1 cellular context compared by ENCODE assay signal in the genomic region with DNA sequence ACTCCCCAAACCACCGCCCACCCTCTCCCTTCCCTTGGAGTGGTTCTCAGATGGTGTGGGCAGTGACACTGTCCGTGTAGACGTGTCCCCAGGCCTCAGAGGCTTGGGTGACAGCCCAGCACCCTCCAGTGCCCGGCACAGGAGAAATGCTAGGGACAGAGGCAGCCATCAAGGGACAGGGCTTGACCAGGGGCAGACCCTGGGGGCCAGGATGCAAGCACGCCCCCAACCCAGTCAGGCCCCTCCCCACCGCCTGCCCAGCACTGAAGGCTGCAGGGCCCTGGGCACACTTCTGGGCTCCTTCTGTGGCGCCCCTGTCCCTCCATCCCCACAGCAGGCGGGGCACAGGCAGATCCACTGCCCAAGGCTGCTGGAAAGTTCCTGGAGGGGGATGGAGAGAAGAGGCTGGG.
TF ChIP-seq lines count a peak whose summit lies in the region.

No MANE protein-coding gene starts in this region.

TF ChIP-seq in HepG2, 621 proteins besides CTCF, POLR2A, EP300 and RAD21 (continues in another document):
- no peak for TF ChIP-seq HCFC1 (IDR thresholded peaks at IDR 0.05; ENCODE audit: low read depth, low read length)
- no peak for TF ChIP-seq NKX3-1 (CRISPR knock-in tag; IDR thresholded peaks at IDR 0.05)
- TF ChIP-seq, protein P1, sequence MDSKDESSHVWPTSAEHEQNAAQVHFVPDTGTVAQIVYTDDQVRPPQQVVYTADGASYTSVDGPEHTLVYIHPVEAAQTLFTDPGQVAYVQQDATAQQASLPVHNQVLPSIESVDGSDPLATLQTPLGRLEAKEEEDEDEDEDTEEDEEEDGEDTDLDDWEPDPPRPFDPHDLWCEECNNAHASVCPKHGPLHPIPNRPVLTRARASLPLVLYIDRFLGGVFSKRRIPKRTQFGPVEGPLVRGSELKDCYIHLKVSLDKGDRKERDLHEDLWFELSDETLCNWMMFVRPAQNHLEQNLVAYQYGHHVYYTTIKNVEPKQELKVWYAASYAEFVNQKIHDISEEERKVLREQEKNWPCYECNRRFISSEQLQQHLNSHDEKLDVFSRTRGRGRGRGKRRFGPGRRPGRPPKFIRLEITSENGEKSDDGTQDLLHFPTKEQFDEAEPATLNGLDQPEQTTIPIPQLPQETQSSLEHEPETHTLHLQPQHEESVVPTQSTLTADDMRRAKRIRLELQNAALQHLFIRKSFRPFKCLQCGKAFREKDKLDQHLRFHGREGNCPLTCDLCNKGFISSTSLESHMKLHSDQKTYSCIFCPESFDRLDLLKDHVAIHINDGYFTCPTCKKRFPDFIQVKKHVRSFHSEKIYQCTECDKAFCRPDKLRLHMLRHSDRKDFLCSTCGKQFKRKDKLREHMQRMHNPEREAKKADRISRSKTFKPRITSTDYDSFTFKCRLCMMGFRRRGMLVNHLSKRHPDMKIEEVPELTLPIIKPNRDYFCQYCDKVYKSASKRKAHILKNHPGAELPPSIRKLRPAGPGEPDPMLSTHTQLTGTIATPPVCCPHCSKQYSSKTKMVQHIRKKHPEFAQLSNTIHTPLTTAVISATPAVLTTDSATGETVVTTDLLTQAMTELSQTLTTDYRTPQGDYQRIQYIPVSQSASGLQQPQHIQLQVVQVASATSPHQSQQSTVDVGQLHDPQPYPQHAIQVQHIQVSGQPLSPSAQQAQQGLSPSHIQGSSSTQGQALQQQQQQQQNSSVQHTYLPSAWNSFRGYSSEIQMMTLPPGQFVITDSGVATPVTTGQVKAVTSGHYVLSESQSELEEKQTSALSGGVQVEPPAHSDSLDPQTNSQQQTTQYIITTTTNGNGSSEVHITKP (CRISPR knock-in tag; IDR thresholded peaks at IDR 0.05; ENCODE audit: low read depth) = no peak
- TF ChIP-seq ZSCAN29 (CRISPR knock-in tag; conservative IDR thresholded peaks at IDR 0.05) = peak; percentile 100
- TF ChIP-seq POGZ (CRISPR knock-in tag; IDR thresholded peaks at IDR 0.05) = no peak
- 0 out of 2 replicates have a peak, but pooled peaks have one; percentile 50 for TF ChIP-seq ZNF674 (CRISPR knock-in tag; IDR thresholded peaks at IDR 0.05; ENCODE audit: low read depth)
- TF ChIP-seq ZBTB7A (CRISPR knock-in tag; IDR thresholded peaks at IDR 0.05) = 0 out of 2 replicates have a peak, but pooled peaks have one; percentile 46
- TF ChIP-seq GABPB1 (CRISPR knock-in tag; IDR thresholded peaks at IDR 0.05) = peak; percentile 45; the same call in 1 of the 2 replicates
- TF ChIP-seq HNRNPUL1 (IDR thresholded peaks at IDR 0.05; ENCODE audit: low read depth, low read length) = no peak
- TF ChIP-seq BORCS8-MEF2B (CRISPR knock-in tag; IDR thresholded peaks at IDR 0.05) = peak; percentile 75; the same call in 1 of the 2 replicates
- TF ChIP-seq ATAD3A (CRISPR knock-in tag; IDR thresholded peaks at IDR 0.05) = no peak
- no peak for TF ChIP-seq ZKSCAN1 (IDR thresholded peaks at IDR 0.05; ENCODE audit: low read length)
- TF ChIP-seq, protein P2, sequence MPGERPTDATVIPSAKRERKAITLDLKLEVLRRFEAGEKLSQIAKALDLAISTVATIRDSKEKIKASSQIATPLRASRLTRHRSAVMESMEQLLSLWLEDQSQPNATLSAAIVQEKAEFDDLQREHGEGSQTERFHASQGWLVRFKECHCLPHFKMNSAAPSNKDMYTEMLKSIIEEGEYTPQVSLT (CRISPR knock-in tag; IDR thresholded peaks at IDR 0.05; ENCODE audit: borderline replicate concordance, low read depth) = no peak
- TF ChIP-seq DR1 (CRISPR knock-in tag; IDR thresholded peaks at IDR 0.05) = no peak
- peak; percentile 17; the same call in 1 of the 2 replicates for TF ChIP-seq ZNF672 (CRISPR knock-in tag; IDR thresholded peaks at IDR 0.05)
- no peak for TF ChIP-seq RELA (CRISPR knock-in tag; IDR thresholded peaks at IDR 0.05)
- TF ChIP-seq HMG20B (CRISPR knock-in tag; conservative IDR thresholded peaks at IDR 0.05) = no peak
- no peak for TF ChIP-seq MAFK (conservative IDR thresholded peaks at IDR 0.05 in 1 of 2, IDR thresholded peaks at IDR 0.05 in 1 of 2; ENCODE audit: low read length in 2 of 2)
- TF ChIP-seq SALL1 (CRISPR knock-in tag; IDR thresholded peaks at IDR 0.05) = no peak
- TF ChIP-seq ZNF564 (CRISPR knock-in tag; IDR thresholded peaks at IDR 0.05) = 0 out of 2 replicates have a peak, but pooled peaks have one; percentile 12
- TF ChIP-seq, protein P3, sequence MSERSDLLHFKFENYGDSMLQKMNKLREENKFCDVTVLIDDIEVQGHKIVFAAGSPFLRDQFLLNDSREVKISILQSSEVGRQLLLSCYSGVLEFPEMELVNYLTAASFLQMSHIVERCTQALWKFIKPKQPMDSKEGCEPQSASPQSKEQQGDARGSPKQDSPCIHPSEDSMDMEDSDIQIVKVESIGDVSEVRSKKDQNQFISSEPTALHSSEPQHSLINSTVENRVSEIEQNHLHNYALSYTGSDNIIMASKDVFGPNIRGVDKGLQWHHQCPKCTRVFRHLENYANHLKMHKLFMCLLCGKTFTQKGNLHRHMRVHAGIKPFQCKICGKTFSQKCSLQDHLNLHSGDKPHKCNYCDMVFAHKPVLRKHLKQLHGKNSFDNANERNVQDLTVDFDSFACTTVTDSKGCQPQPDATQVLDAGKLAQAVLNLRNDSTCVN (CRISPR knock-in tag; IDR thresholded peaks at IDR 0.05; ENCODE audit: borderline replicate concordance) = 0 out of 2 replicates have a peak, but pooled peaks have one; percentile 25
- peak; percentile 100 for TF ChIP-seq AGO2 (optimal IDR thresholded peaks at IDR 0.05; ENCODE audit: low read depth, low read length)
- no peak for TF ChIP-seq TCF7L2 (IDR thresholded peaks at IDR 0.05; ENCODE audit: low read depth, low read length)
- TF ChIP-seq LCORL (IDR thresholded peaks at IDR 0.05) = no peak
- no peak for TF ChIP-seq LCORL (CRISPR knock-in tag; IDR thresholded peaks at IDR 0.05)
- TF ChIP-seq CBX5 (CRISPR knock-in tag; IDR thresholded peaks at IDR 0.05; ENCODE audit: borderline replicate concordance) = no peak
- TF ChIP-seq, protein P4, sequence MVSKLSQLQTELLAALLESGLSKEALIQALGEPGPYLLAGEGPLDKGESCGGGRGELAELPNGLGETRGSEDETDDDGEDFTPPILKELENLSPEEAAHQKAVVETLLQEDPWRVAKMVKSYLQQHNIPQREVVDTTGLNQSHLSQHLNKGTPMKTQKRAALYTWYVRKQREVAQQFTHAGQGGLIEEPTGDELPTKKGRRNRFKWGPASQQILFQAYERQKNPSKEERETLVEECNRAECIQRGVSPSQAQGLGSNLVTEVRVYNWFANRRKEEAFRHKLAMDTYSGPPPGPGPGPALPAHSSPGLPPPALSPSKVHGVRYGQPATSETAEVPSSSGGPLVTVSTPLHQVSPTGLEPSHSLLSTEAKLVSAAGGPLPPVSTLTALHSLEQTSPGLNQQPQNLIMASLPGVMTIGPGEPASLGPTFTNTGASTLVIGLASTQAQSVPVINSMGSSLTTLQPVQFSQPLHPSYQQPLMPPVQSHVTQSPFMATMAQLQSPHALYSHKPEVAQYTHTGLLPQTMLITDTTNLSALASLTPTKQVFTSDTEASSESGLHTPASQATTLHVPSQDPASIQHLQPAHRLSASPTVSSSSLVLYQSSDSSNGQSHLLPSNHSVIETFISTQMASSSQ (IDR thresholded peaks at IDR 0.05; ENCODE audit: low read depth) = no peak
- TF ChIP-seq, protein P4 (CRISPR knock-in tag; IDR thresholded peaks at IDR 0.05; ENCODE audit: borderline replicate concordance) = no peak
- 0 out of 2 replicates have a peak, but pooled peaks have one; percentile 3 for TF ChIP-seq BCL6 (CRISPR knock-in tag; IDR thresholded peaks at IDR 0.05)
- no peak for TF ChIP-seq ZNF709 (CRISPR knock-in tag; IDR thresholded peaks at IDR 0.05)
- no peak for TF ChIP-seq MYNN (CRISPR knock-in tag; IDR thresholded peaks at IDR 0.05; ENCODE audit: low read depth)
- no peak for TF ChIP-seq DMAP1 (CRISPR knock-in tag; IDR thresholded peaks at IDR 0.05)
- TF ChIP-seq, protein P5, sequence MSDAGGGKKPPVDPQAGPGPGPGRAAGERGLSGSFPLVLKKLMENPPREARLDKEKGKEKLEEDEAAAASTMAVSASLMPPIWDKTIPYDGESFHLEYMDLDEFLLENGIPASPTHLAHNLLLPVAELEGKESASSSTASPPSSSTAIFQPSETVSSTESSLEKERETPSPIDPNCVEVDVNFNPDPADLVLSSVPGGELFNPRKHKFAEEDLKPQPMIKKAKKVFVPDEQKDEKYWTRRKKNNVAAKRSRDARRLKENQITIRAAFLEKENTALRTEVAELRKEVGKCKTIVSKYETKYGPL (CRISPR knock-in tag; IDR thresholded peaks at IDR 0.05) = no peak
- TF ChIP-seq NCOA5 (CRISPR knock-in tag; IDR thresholded peaks at IDR 0.05) = no peak
- TF ChIP-seq ZBTB7B (CRISPR knock-in tag; IDR thresholded peaks at IDR 0.05) = no peak
- TF ChIP-seq MATR3 (CRISPR knock-in tag; IDR thresholded peaks at IDR 0.05) = no peak
- 0 out of 2 replicates have a peak, but pooled peaks have one; percentile 12 for TF ChIP-seq JUND (CRISPR knock-in tag; IDR thresholded peaks at IDR 0.05)
- TF ChIP-seq, protein P6, sequence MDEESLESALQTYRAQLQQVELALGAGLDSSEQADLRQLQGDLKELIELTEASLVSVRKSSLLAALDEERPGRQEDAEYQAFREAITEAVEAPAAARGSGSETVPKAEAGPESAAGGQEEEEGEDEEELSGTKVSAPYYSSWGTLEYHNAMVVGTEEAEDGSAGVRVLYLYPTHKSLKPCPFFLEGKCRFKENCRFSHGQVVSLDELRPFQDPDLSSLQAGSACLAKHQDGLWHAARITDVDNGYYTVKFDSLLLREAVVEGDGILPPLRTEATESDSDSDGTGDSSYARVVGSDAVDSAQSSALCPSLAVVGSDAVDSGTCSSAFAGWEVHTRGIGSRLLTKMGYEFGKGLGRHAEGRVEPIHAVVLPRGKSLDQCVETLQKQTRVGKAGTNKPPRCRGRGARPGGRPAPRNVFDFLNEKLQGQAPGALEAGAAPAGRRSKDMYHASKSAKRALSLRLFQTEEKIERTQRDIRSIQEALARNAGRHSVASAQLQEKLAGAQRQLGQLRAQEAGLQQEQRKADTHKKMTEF (CRISPR knock-in tag; IDR thresholded peaks at IDR 0.05) = no peak; the same call in 1 of the 2 replicates
- no peak for TF ChIP-seq ZNF652 (CRISPR knock-in tag; IDR thresholded peaks at IDR 0.05; ENCODE audit: borderline replicate concordance, low read depth)
- no peak for TF ChIP-seq POLR2G (IDR thresholded peaks at IDR 0.05; ENCODE audit: low read depth, low read length)
- no peak for TF ChIP-seq ZNF317 (CRISPR knock-in tag; IDR thresholded peaks at IDR 0.05)
- TF ChIP-seq, protein P7, sequence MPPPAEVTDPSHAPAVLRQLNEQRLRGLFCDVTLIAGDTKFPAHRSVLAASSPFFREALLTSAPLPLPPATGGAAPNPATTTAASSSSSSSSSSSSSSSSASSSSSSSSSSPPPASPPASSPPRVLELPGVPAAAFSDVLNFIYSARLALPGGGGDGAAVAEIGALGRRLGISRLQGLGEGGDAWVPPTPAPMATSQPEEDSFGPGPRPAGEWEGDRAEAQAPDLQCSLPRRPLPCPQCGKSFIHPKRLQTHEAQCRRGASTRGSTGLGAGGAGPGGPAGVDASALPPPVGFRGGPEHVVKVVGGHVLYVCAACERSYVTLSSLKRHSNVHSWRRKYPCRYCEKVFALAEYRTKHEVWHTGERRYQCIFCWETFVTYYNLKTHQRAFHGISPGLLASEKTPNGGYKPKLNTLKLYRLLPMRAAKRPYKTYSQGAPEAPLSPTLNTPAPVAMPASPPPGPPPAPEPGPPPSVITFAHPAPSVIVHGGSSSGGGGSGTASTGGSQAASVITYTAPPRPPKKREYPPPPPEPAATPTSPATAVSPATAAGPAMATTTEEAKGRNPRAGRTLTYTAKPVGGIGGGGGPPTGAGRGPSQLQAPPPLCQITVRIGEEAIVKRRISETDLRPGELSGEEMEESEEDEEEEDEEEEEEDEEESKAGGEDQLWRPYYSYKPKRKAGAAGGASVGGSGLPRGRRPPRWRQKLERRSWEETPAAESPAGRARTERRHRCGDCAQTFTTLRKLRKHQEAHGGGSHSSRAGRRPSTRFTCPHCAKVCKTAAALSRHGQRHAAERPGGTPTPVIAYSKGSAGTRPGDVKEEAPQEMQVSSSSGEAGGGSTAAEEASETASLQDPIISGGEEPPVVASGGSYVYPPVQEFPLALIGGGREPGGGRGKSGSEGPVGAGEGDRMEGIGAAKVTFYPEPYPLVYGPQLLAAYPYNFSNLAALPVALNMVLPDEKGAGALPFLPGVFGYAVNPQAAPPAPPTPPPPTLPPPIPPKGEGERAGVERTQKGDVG (CRISPR knock-in tag; IDR thresholded peaks at IDR 0.05; ENCODE audit: borderline replicate concordance) = no peak
- 0 out of 2 replicates have a peak, but pooled peaks have one; percentile 6 for TF ChIP-seq ZFX (CRISPR knock-in tag; IDR thresholded peaks at IDR 0.05; ENCODE audit: low read depth)
